In genomic region chr10:70589762-70590662, GRCh38 we compare ENCODE assay signal across 13 cellular contexts. TPM values are rescaled to one million over a fixed set of nuclear protein-coding genes. Genes with fewer than 3 reads are reported as not detected.
A peak's percentile ranks its signal among the peaks of the same experiment; 100 is the strongest.
DNase-seq lines count a peak whose midpoint lies in the region; ATAC-seq and TF ChIP-seq lines count a peak whose summit lies in the region.
"Had no signal": no experiment of that assay in that cellular context is flagged by ENCODE, and none has a peak within 500 bp of the region (broad histone marks: within the 10 kb centered on the region; RNA-seq: fewer than 3 reads in every experiment).

No MANE protein-coding gene starts in this region.

- TF ChIP-seq CTCF in fibroblast of the aortic adventitia (IDR thresholded peaks at IDR 0.05; ENCODE audit: insufficient read depth, low read length) (no peak), nephron (IDR thresholded peaks at IDR 0.05; ENCODE audit: unreplicated experiment in 3 of 3) (no peak)

- no peaks in the 10 kb centered on the region for H3K36me3 Mint-ChIP-seq in nephron (ENCODE audit: low read depth)

- DNase-seq in DMS53 (lab: John Stamatoyannopoulos, UW): peak; percentile 66
- peak; percentile 81 for DNase-seq in NCI-H82 treated with DMSO at 0.1 percent for 48 hours (lab: John Stamatoyannopoulos, UW; ENCODE audit: unreplicated experiment)
- DNase-seq in fibroblast of the aortic adventitia (ENCODE audit: low read depth): peak; percentile 88
- no peak for DNase-seq in NCI-H2081 treated with DMSO at 0.1 percent for 48 hours (lab: John Stamatoyannopoulos, UW)
- no peak for DNase-seq in NCI-H748 (lab: John Stamatoyannopoulos, UW; ENCODE audit: unreplicated experiment)
- DNase-seq: activated T-cell treated with anti-CD3 and anti-CD28 coated beads, Interleukin-2, amount 50 U/mL, for 1 hour; naive thymus-derived CD8-positive, alpha-beta T cell; NCI-H446; SHP77 treated with DMSO at 0.1 percent for 48 hours; stimulated activated CD4-positive, alpha-beta T cell treated with anti-CD3 and anti-CD28 coated beads, Interleukin-12 subunit alpha, Interleukin-12 subunit beta, amount 100 ng/mL, for 4 hours had no signal

- ATAC-seq in HG02870 (IDR thresholded peaks at IDR 0.05; ENCODE audit: unreplicated experiment) (no peak), GM21619 (IDR thresholded peaks at IDR 0.05; ENCODE audit: unreplicated experiment) (no peak)
- ATAC-seq: naive thymus-derived CD8-positive, alpha-beta T cell had no signal

- peaks cover 68% of the 10 kb centered on the region for H3K4me1 Mint-ChIP-seq in nephron

- peak overlapping the region in 1 of 3 experiments; percentile 6 for H3K4me3 Mint-ChIP-seq in nephron
- H3K4me3 Mint-ChIP-seq: naive thymus-derived CD8-positive, alpha-beta T cell had no signal

- peaks cover 8% of the 10 kb centered on the region for H3K27me3 Mint-ChIP-seq in nephron (ENCODE audit: low read depth)

- H3K27ac Mint-ChIP-seq in nephron: peak overlapping the region; percentile 12 to 90 (median 74)

- H3K9me3 Mint-ChIP-seq in nephron: no peaks in the 10 kb centered on the region
- H3K9me3 Mint-ChIP-seq: naive thymus-derived CD8-positive, alpha-beta T cell had no signal

- H3K4me3 ChIP-seq in fibroblast of the aortic adventitia (ENCODE audit: low read depth, low read length): no peak overlapping the region

RNA-seq across cellular contexts. Expression of gene PRF1, which starts 12.5 kb away (rescaled TPM):
- total RNA-seq in fibroblast of the aortic adventitia (ENCODE audit: low replicate concordance): not detected in 2 replicates

Comparison
In these comparisons a context has a peak if more than half of its experiments do, and no peak if none do; other contexts are left out.
1. DNase-seq: peak in DMS53 (single experiment), NCI-H82 treated with DMSO at 0.1 percent for 48 hours (single experiment) and fibroblast of the aortic adventitia (single experiment); none in NCI-H2081 treated with DMSO at 0.1 percent for 48 hours (single experiment) and NCI-H748 (single experiment).